6 cellular contexts compared by ENCODE assay signal in genomic region chrX:92105693-92106092, GRCh38.
DNase-seq lines count a peak whose midpoint lies in the region; ATAC-seq and TF ChIP-seq lines count a peak whose summit lies in the region.
"Not testable (repeated sequence)": the region's sequence is repeated elsewhere in the genome, so short reads cannot be mapped to it uniquely, and the experiment has no call there.

No MANE protein-coding gene starts in this region.

- not testable (repeated sequence) for TF ChIP-seq CTCF in GM23338 (conservative IDR thresholded peaks at IDR 0.05; ENCODE audit: low read depth in 2 of 2); endodermal cell (conservative IDR thresholded peaks at IDR 0.05)

- H3K27ac ChIP-seq in GM23338 (ENCODE audit: low read depth) (peak overlapping the region; percentile 93), HUES48 (ENCODE audit: low read depth, low read length) (peak overlapping the region; percentile 39), HUES64 (ENCODE audit: low read depth, low read length) (peak overlapping the region; percentile 69; the same call in 1 of the 2 replicates), iPS-18a (ENCODE audit: low read length) (peak overlapping the region; percentile 24)
- H3K27ac ChIP-seq in endodermal cell (ENCODE audit: low read depth, low read length); mesendoderm (ENCODE audit: low read depth, low read length): not testable (repeated sequence)

- peaks cover 41% of the 10 kb centered on the region for H3K27me3 Mint-ChIP-seq in GM23338 (ENCODE audit: insufficient read depth, low read depth, poor library complexity)
- H3K27me3 Mint-ChIP-seq in endodermal cell (ENCODE audit: insufficient read depth): not testable (repeated sequence)

- not testable (repeated sequence) for H3K23ac ChIP-seq in mesendoderm (ENCODE audit: low read length)

- H3K9me2 ChIP-seq in GM23338 (ENCODE audit: insufficient read depth): not testable (repeated sequence)

- not testable (repeated sequence) for H3K18ac ChIP-seq in mesendoderm (ENCODE audit: low read length)

- H3K79me2 ChIP-seq in GM23338 (replicated peaks; ENCODE audit: insufficient read depth): peaks cover 50% of the 10 kb centered on the region
- H3K79me2 ChIP-seq in mesendoderm (ENCODE audit: control insufficient read depth, insufficient read depth, low read length): not testable (repeated sequence)

- H4K8ac ChIP-seq in mesendoderm (ENCODE audit: low read depth, low read length): not testable (repeated sequence)

- H2BK15ac ChIP-seq in mesendoderm (replicated peaks; ENCODE audit: low read depth): not testable (repeated sequence)

- H3K4me3 ChIP-seq in GM23338: peak overlapping the region; percentile 16
- peak overlapping the region; percentile 42 for H3K4me3 ChIP-seq in HUES48 (ENCODE audit: low read depth, low read length)
- not testable (repeated sequence) for H3K4me3 ChIP-seq in HUES64 (ENCODE audit: low read length); endodermal cell (ENCODE audit: low read length); mesendoderm (ENCODE audit: low read length)
- peak overlapping the region; percentile 35 for H3K4me3 ChIP-seq in iPS-18a (ENCODE audit: low read length)

- not testable (repeated sequence) for H3K27ac Mint-ChIP-seq in GM23338, endodermal cell

- not testable (repeated sequence) for H2BK5ac ChIP-seq in mesendoderm (ENCODE audit: low read length)

- H3K4me3 Mint-ChIP-seq in GM23338 (peak overlapping the region; percentile 93), endodermal cell (peak overlapping the region; percentile 77)

- H4K20me1 ChIP-seq in GM23338 (replicated peaks; ENCODE audit: insufficient read depth): not testable (repeated sequence)

- not testable (repeated sequence) for ATAC-seq in GM23338

- H3K36me3 ChIP-seq in GM23338 (ENCODE audit: insufficient read depth) (peaks cover 25% of the 10 kb centered on the region; the same call in 1 of the 2 replicates), HUES48 (ENCODE audit: control insufficient read depth, insufficient read depth, low read length) (peaks cover 14% of the 10 kb centered on the region), iPS-18a (ENCODE audit: control insufficient read depth, low read depth, low read length) (peaks cover 10% of the 10 kb centered on the region)
- not testable (repeated sequence) for H3K36me3 ChIP-seq in HUES64 (ENCODE audit: insufficient read depth, low read length); endodermal cell (ENCODE audit: control insufficient read depth, insufficient read depth, low read length); mesendoderm (ENCODE audit: control insufficient read depth, insufficient read depth, low read length)

- H3K4me1 ChIP-seq in GM23338 (ENCODE audit: insufficient read depth) (peaks cover 21% of the 10 kb centered on the region), HUES48 (ENCODE audit: control insufficient read depth, insufficient read depth, low read length) (peaks cover 10% of the 10 kb centered on the region; the same call in 1 of the 2 replicates), iPS-18a (ENCODE audit: control insufficient read depth, low read depth, low read length) (peaks cover 12% of the 10 kb centered on the region)
- H3K4me1 ChIP-seq in HUES64 (ENCODE audit: insufficient read depth, low read length); endodermal cell (ENCODE audit: control insufficient read depth, insufficient read depth, low read length); mesendoderm (ENCODE audit: control insufficient read depth, low read depth, low read length): not testable (repeated sequence)

- 0% methylated on average over 2 of the region's 3 CpGs for WGBS in HUES64
- 40% methylated on average over 1 of the region's 3 CpGs; no CpG with 5 or more reads in 1 of the 2 experiments for WGBS in endodermal cell (ENCODE audit: insufficient coverage in 1 of 2, insufficient read length in 1 of 2), 2 experiments
- WGBS in mesendoderm (ENCODE audit: extremely low coverage, insufficient coverage, low lambda C conversion rate): no CpG with 5 or more reads among the region's 3 CpGs

- not testable (repeated sequence) for H3K9ac ChIP-seq in HUES48 (ENCODE audit: low read depth, low read length); endodermal cell (ENCODE audit: extremely low read depth, low read length, poor library complexity, severe bottlenecking); iPS-18a (ENCODE audit: low read length); mesendoderm (ENCODE audit: low read length)
- H3K9ac ChIP-seq in HUES64 (ENCODE audit: low read depth, low read length): peak overlapping the region; percentile 36; the same call in 1 of the 2 replicates

- H3K4me1 Mint-ChIP-seq in GM23338: peaks cover 21% of the 10 kb centered on the region
- peaks cover 52% of the 10 kb centered on the region for H3K4me1 Mint-ChIP-seq in endodermal cell

- H3K27me3 ChIP-seq in GM23338 (ENCODE audit: insufficient read depth); HUES48 (ENCODE audit: control insufficient read depth, insufficient read depth, low read length); HUES64 (ENCODE audit: insufficient read depth, low read length); endodermal cell (ENCODE audit: control insufficient read depth, insufficient read depth, low read length, poor library complexity, severe bottlenecking); iPS-18a (ENCODE audit: control insufficient read depth, insufficient read depth, low read length); mesendoderm (ENCODE audit: insufficient read depth, low read length, poor library complexity): not testable (repeated sequence)

- peak; percentile 42 for DNase-seq in GM23338 (ENCODE audit: low spot score)
- DNase-seq in endodermal cell: peak; percentile 70
- peak; percentile 67 for DNase-seq in mesendoderm

- H3K36me3 Mint-ChIP-seq in GM23338 (ENCODE audit: low read depth) (peaks cover 47% of the 10 kb centered on the region), endodermal cell (ENCODE audit: low read depth) (peaks cover 23% of the 10 kb centered on the region)

- H4K5ac ChIP-seq in mesendoderm (ENCODE audit: low read length): not testable (repeated sequence)

- peak overlapping the region; percentile 71; the same call in 1 of the 2 replicates for H3K4me2 ChIP-seq in GM23338
- not testable (repeated sequence) for H3K4me2 ChIP-seq in mesendoderm (ENCODE audit: low read length)

- H3K9me3 Mint-ChIP-seq in GM23338: peaks cover 34% of the 10 kb centered on the region
- not testable (repeated sequence) for H3K9me3 Mint-ChIP-seq in endodermal cell

- H3K79me1 ChIP-seq in mesendoderm (ENCODE audit: low read length): not testable (repeated sequence)

- not testable (repeated sequence) for H3K9me3 ChIP-seq in HUES48 (ENCODE audit: control insufficient read depth, insufficient read depth, low read length); HUES64 (ENCODE audit: insufficient read depth, low read depth, low read length); endodermal cell (ENCODE audit: control insufficient read depth, low read length); iPS-18a (ENCODE audit: control insufficient read depth, low read depth, low read length)

- peaks cover 20% of the 10 kb centered on the region for H3F3A ChIP-seq in GM23338 (replicated peaks; ENCODE audit: low read depth)

- H2AFZ ChIP-seq in GM23338: not testable (repeated sequence)

- H3K4ac ChIP-seq in mesendoderm (ENCODE audit: low read depth, low read length): not testable (repeated sequence)

- not testable (repeated sequence) for H2BK120ac ChIP-seq in mesendoderm (ENCODE audit: low read depth, low read length)

- H3K56ac ChIP-seq in mesendoderm (ENCODE audit: low read length): not testable (repeated sequence)

- not testable (repeated sequence) for H2AK5ac ChIP-seq in mesendoderm (ENCODE audit: low read length)
